Comparison of ENCODE assay signal across 22 cellular contexts in genomic region chr22:45834241-45834640, GRCh38.
"Had no signal": no experiment of that assay in that cellular context is flagged by ENCODE, and none has a peak within 500 bp of the region (broad histone marks: within the 10 kb centered on the region; RNA-seq: fewer than 3 reads in every experiment).

No MANE protein-coding gene starts in this region.

- H3K9ac ChIP-seq: parathyroid adenoma had no signal

- H3K27me3 Mint-ChIP-seq: activated T-helper 17 cell treated with anti-CD3 and anti-CD28 coated beads, Interleukin-2, amount 50 U/mL, for 72 hours; brain; stimulated activated naive CD8-positive, alpha-beta T cell treated with anti-CD3 and anti-CD28 coated beads, Interleukin-15, Interleukin-2, amounts not matched to agents 100 ng/mL and 50 ng/mL, for 24 hours had no signal

- H3K79me2 ChIP-seq: parathyroid adenoma had no signal

- H3K36me3 Mint-ChIP-seq: activated naive CD4-positive, alpha-beta T cell treated with anti-CD3 and anti-CD28 coated beads, Interleukin-2, amount 50 U/mL, for 72 hours had no signal

- DNase-seq: activated T-cell treated with anti-CD3 and anti-CD28 coated beads, Interleukin-2, amount 50 U/mL, for 1 hour; aorta; effector CD4-positive, alpha-beta T cell; foreskin keratinocyte; left ventricle myocardium inferior; mammary epithelial cell; midbrain; nucleus accumbens; right lobe of liver; stimulated activated CD4-positive, alpha-beta T cell treated with anti-CD3 and anti-CD28 coated beads, Interleukin-1b, Interleukin-23, amount 100 ng/mL, for 48 hours; substantia nigra; T-helper 9 cell; thyroid gland; upper lobe of right lung had no signal

- H3K4me1 Mint-ChIP-seq: activated T-helper 17 cell treated with anti-CD3 and anti-CD28 coated beads, Interleukin-2, amount 50 U/mL, for 72 hours; nephron had no signal

- H3K4me3 Mint-ChIP-seq: activated T-helper 17 cell treated with anti-CD3 and anti-CD28 coated beads, Interleukin-2, amount 50 U/mL, for 72 hours; brain; immature natural killer cell; nephron; stimulated activated naive CD8-positive, alpha-beta T cell treated with anti-CD3 and anti-CD28 coated beads, Interleukin-15, Interleukin-2, amounts not matched to agents 100 ng/mL and 50 ng/mL, for 24 hours had no signal

- H3K36me3 ChIP-seq: right lobe of liver, thyroid gland had no signal

- H3K4me1 ChIP-seq: parathyroid adenoma, right lobe of liver, thyroid gland had no signal

- H3K27ac Mint-ChIP-seq: activated T-helper 17 cell treated with anti-CD3 and anti-CD28 coated beads, Interleukin-2, amount 50 U/mL, for 72 hours; immature natural killer cell; nephron; stimulated activated naive CD8-positive, alpha-beta T cell treated with anti-CD3 and anti-CD28 coated beads, Interleukin-15, Interleukin-2, amounts not matched to agents 100 ng/mL and 50 ng/mL, for 24 hours had no signal

- H2AFZ ChIP-seq: parathyroid adenoma had no signal

- H3K9me3 ChIP-seq: left ventricle myocardium inferior, right lobe of liver, thyroid gland, upper lobe of right lung had no signal

- H3K9me3 Mint-ChIP-seq: activated naive CD4-positive, alpha-beta T cell treated with anti-CD3 and anti-CD28 coated beads, Interleukin-2, amount 50 U/mL, for 72 hours; activated T-helper 17 cell treated with anti-CD3 and anti-CD28 coated beads, Interleukin-2, amount 50 U/mL, for 72 hours; immature natural killer cell; stimulated activated naive CD8-positive, alpha-beta T cell treated with anti-CD3 and anti-CD28 coated beads, Interleukin-15, Interleukin-2, amounts not matched to agents 100 ng/mL and 50 ng/mL, for 24 hours had no signal

- ATAC-seq: activated T-helper 17 cell treated with anti-CD3 and anti-CD28 coated beads, Interleukin-2, amount 50 U/mL, for 72 hours; foreskin keratinocyte; right lobe of liver; upper lobe of right lung had no signal

- H3K27me3 ChIP-seq: foreskin keratinocyte, right lobe of liver, thyroid gland, upper lobe of right lung had no signal

- H3K4me3 ChIP-seq: left ventricle myocardium inferior, right lobe of liver, skin epidermis, thyroid gland, upper lobe of right lung had no signal

- H3K27ac ChIP-seq: foreskin keratinocyte, left ventricle myocardium inferior, parathyroid adenoma, right lobe of liver, thyroid gland, upper lobe of right lung had no signal
